Comparison of ENCODE assay signal across 1 cellular context in genomic region chr15:37709669-37710068, GRCh38.
TF ChIP-seq lines count a peak whose summit lies in the region.

No MANE protein-coding gene starts in this region.

TF ChIP-seq in SK-N-SH, 30 proteins besides CTCF, POLR2A, EP300 and RAD21 (continued from another document):
- TF ChIP-seq PBX3 (IDR thresholded peaks at IDR 0.05) = no peak
- TF ChIP-seq NRF1 (IDR thresholded peaks at IDR 0.05; ENCODE audit: low read depth, low read length) = no peak
- TF ChIP-seq RXRA (IDR thresholded peaks at IDR 0.05; ENCODE audit: borderline replicate concordance, low read depth) = no peak
- no peak for TF ChIP-seq JUND (IDR thresholded peaks at IDR 0.05)
